In genomic region chr1:35005711-35006110, GRCh38 we compare ENCODE assay signal across 22 cellular contexts.
"Had no signal": no experiment of that assay in that cellular context is flagged by ENCODE, and none has a peak within 500 bp of the region (broad histone marks: within the 10 kb centered on the region; RNA-seq: fewer than 3 reads in every experiment).

No MANE protein-coding gene starts in this region.

- DNase-seq: effector CD8-positive, alpha-beta T cell; effector memory CD8-positive, alpha-beta T cell; endodermal cell; foreskin keratinocyte; heart right ventricle; hippocampal formation; kidney glomerular epithelial cell; left colon; left lung; left ventricle myocardium superior; lower lobe of right lung; mesenchymal stem cell; mucosa of descending colon; naive B cell had no signal

- H3K4me3 ChIP-seq: coronary artery, esophagus muscularis mucosa, gastroesophageal sphincter, heart right ventricle, left lung, lower lobe of right lung, mucosa of descending colon had no signal

- H3K4me1 ChIP-seq: gastroesophageal sphincter, heart right ventricle, left lung, lower lobe of right lung had no signal

- FAIRE-seq: colon, endometrium, frontal cortex, islet of Langerhans, keratinocyte had no signal

- H3K27me3 ChIP-seq: esophagus muscularis mucosa, foreskin keratinocyte, gastroesophageal sphincter, heart right ventricle, left lung had no signal

- ATAC-seq: effector memory CD8-positive, alpha-beta T cell; foreskin keratinocyte; gastroesophageal sphincter; left colon; left lung; left ventricle myocardium superior; lower lobe of right lung; mucosa of descending colon had no signal

- H3K9me3 ChIP-seq: esophagus muscularis mucosa, gastroesophageal sphincter, heart right ventricle, left lung, lower lobe of right lung, mucosa of descending colon had no signal

- H3K27ac ChIP-seq: coronary artery, esophagus muscularis mucosa, foreskin keratinocyte, gastroesophageal sphincter, heart right ventricle, left lung, lower lobe of right lung had no signal
